In genomic region chr2:119897996-119898395, GRCh38 we compare ENCODE assay signal across 21 cellular contexts.
"Had no signal": no experiment of that assay in that cellular context is flagged by ENCODE, and none has a peak within 500 bp of the region (broad histone marks: within the 10 kb centered on the region; RNA-seq: fewer than 3 reads in every experiment).

No MANE protein-coding gene starts in this region.

- FAIRE-seq: HepG2, RCC 7860 had no signal

- ATAC-seq: HepG2 had no signal

- DNase-seq: IMR-90, Karpas-422, KG1, MG63, NCI-H1092, NCI-H1105 treated with DMSO at 0.1 percent for 48 hours, NCI-H1417 treated with DMSO at 0.1 percent for 48 hours, NCI-H146, NCI-H1694 treated with DMSO at 0.1 percent for 48 hours, NCI-H1930, NCI-H2081, NCI-H2107, NCI-H2227 treated with DMSO at 0.1 percent for 48 hours, NCI-H524, NCI-H526 treated with DMSO at 0.1 percent for 48 hours, NCI-H748 treated with DMSO at 0.1 percent for 48 hours, RPMI8226, SHP77, SK-N-SH had no signal

- H3K9me3 ChIP-seq: MG63, SK-N-SH had no signal

- H3K4me3 ChIP-seq: MG63 had no signal

- H3K27me3 ChIP-seq: MG63 had no signal

- H3K4me2 ChIP-seq: SK-N-SH had no signal

- H3K9ac ChIP-seq: SK-N-SH had no signal

- H3K9me2 ChIP-seq: SK-N-SH had no signal
